8 cellular contexts compared by ENCODE assay signal in genomic region chr1:107196973-107197562, GRCh38. TPM values are rescaled to one million over a fixed set of nuclear protein-coding genes. Genes with fewer than 3 reads are reported as not detected.
DNase-seq lines count a peak whose midpoint lies in the region; ATAC-seq and TF ChIP-seq lines count a peak whose summit lies in the region.

No MANE protein-coding gene starts in this region.

- peak; percentile 38 to 55 for DNase-seq in AML-193 (lab: John Stamatoyannopoulos, UW)
- DNase-seq in NCI-H146 treated with DMSO at 0.1 percent for 48 hours (lab: John Stamatoyannopoulos, UW; ENCODE audit: unreplicated experiment): peak; percentile 66
- DNase-seq in colonic mucosa: peak; percentile 35
- no peak for DNase-seq in T-helper 9 cell
- no peak for DNase-seq in stimulated activated naive CD4-positive, alpha-beta T cell (lab: John Stamatoyannopoulos, UW)
- no peak for DNase-seq in NCI-H1436 (lab: John Stamatoyannopoulos, UW)

- no peak overlapping the region for H3K9ac ChIP-seq in colonic mucosa (ENCODE audit: low read depth in 2 of 2, low read length in 2 of 2)

- no peaks in the 10 kb centered on the region for H3K36me3 ChIP-seq in colonic mucosa

- intact Hi-C loops in colonic mucosa (cut with DNase I): no loop called here

- H3K4me3 ChIP-seq in colonic mucosa: no peak overlapping the region

- H3K4me1 ChIP-seq in colonic mucosa: no peaks in the 10 kb centered on the region

- no peak overlapping the region for H3K27ac ChIP-seq in colonic mucosa

- no peaks in the 10 kb centered on the region for H3K27me3 ChIP-seq in colonic mucosa

- peak; percentile 25 for TF ChIP-seq CTCF in colonic mucosa (IDR thresholded peaks at IDR 0.05)

- no peaks in the 10 kb centered on the region for H3K9me3 ChIP-seq in colonic mucosa

- ATAC-seq in GM18508 (IDR thresholded peaks at IDR 0.05; ENCODE audit: insufficient read depth, unreplicated experiment) (peak; percentile 96), HG02763 (IDR thresholded peaks at IDR 0.05; ENCODE audit: unreplicated experiment) (peak; percentile 97)

RNA-seq across cellular contexts. Expression of gene NTNG1, which starts 56.2 kb away (rescaled TPM):
- total RNA-seq in colonic mucosa: under 1 TPM; 0.30 to 0.88 TPM

Comparison
In these comparisons a context has a peak if more than half of its experiments do, and no peak if none do; other contexts are left out.
1. DNase-seq: peak in AML-193 (2 of 2), NCI-H146 treated with DMSO at 0.1 percent for 48 hours (single experiment) and colonic mucosa (single experiment); none in T-helper 9 cell (single experiment), stimulated activated naive CD4-positive, alpha-beta T cell (0 of 6) and NCI-H1436 (single experiment).